18 cellular contexts compared by ENCODE assay signal in the genomic region with DNA sequence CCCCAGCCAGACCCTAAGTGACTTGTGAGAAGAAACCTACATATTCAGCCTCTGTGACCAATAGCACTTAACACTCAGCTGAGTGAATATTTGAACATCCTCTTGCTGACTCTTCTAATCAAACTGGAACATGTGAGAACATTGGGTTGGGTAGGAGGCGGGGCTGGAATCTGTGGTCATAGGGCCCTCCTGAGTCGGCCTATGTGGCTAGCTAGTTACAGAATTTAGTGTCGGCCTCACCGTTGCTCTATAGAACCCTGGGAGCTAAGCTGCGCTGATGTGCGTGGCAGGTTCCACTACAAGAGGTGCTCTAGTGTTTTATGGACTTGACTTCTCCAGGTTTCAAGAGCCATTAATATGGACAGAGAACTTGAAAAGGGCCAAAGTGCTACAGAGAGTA.
"Had no signal": no experiment of that assay in that cellular context is flagged by ENCODE, and none has a peak within 500 bp of the region (broad histone marks: within the 10 kb centered on the region; RNA-seq: fewer than 3 reads in every experiment).

No MANE protein-coding gene starts in this region.

- H3K27ac ChIP-seq: brain microvascular endothelial cell, coronary artery, left ventricle myocardium inferior, skin epidermis, stomach had no signal

- DNase-seq: activated CD4-positive, alpha-beta T cell treated with anti-CD3 and anti-CD28 coated beads, Interleukin-2, amount 50 U/mL, for 1 hour; activated CD8-positive, alpha-beta memory T cell treated with anti-CD3 and anti-CD28 coated beads, Interleukin-2, amount 50 U/mL, for 4 hours; activated naive CD4-positive, alpha-beta T cell treated with anti-CD3 and anti-CD28 coated beads for 36 hours; activated T-cell treated with anti-CD3 and anti-CD28 coated beads, Interleukin-2, amount 50 U/mL, for 4 hours; aorta; brain microvascular endothelial cell; head of caudate nucleus; left ventricle myocardium inferior; mammary epithelial cell; midbrain; nephron progenitor cell; occipital lobe; stomach; T-helper 9 cell had no signal

- H3K27me3 Mint-ChIP-seq: central memory CD8-positive, alpha-beta T cell had no signal

- H3K27ac Mint-ChIP-seq: activated naive CD4-positive, alpha-beta T cell treated with anti-CD3 and anti-CD28 coated beads for 36 hours; nephron progenitor cell; type B pancreatic cell had no signal

- H3K4me3 ChIP-seq: coronary artery, left ventricle myocardium inferior, skin epidermis, stomach had no signal

- H3K4me1 ChIP-seq: left ventricle myocardium inferior, stomach had no signal

- H3K27me3 ChIP-seq: brain microvascular endothelial cell, stomach had no signal

- ATAC-seq: activated T-cell treated with anti-CD3 and anti-CD28 coated beads, Interleukin-2, amount 50 U/mL, for 4 hours had no signal

- H3K4me3 Mint-ChIP-seq: activated naive CD4-positive, alpha-beta T cell treated with anti-CD3 and anti-CD28 coated beads for 36 hours; activated T-cell treated with anti-CD3 and anti-CD28 coated beads, Interleukin-2, amount 50 U/mL, for 4 hours; central memory CD8-positive, alpha-beta T cell; nephron progenitor cell; type B pancreatic cell had no signal

- H3K4me1 Mint-ChIP-seq: central memory CD8-positive, alpha-beta T cell had no signal

- H3K36me3 ChIP-seq: brain microvascular endothelial cell, left ventricle myocardium inferior, stomach had no signal
